Comparison of ENCODE assay signal across 8 cellular contexts in the genomic region with DNA sequence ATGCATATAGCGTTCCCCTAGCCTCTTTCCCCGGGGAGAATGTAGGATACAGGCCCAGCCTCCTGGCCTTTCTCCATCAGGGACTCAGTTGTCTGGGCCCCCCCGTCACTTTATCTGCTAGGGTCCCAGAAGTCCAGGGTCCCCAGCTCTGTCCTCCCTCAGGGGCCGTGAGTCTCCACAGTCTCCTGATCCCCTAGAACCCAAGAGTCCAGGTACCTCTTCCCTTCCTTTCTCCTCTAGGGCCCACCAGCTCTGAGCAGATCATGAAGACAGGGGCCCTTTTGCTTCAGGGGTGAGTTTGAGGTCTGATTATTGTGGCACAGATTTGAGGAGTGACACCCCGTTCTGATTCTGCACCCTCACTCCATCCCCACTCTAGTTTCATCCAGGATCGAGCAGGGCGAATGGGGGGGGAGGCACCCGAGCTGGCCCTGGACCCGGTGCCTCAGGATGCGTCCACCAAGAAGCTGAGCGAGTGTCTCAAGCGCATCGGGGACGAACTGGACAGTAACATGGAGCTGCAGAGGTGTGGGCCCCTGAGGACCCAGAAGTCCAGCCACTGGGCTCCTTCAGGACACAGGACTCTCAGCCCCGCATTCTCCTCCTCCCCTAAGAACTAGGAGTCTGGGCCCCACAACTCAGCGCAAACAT. TPM values are rescaled to one million over a fixed set of nuclear protein-coding genes. Genes with fewer than 3 reads are reported as not detected.
DNase-seq lines count a peak whose midpoint lies in the region; ATAC-seq and TF ChIP-seq lines count a peak whose summit lies in the region.

No MANE protein-coding gene starts in this region.

- peak overlapping the region; percentile 100 for H3K4me3 ChIP-seq in lower lobe of right lung

- peaks cover 21% of the 10 kb centered on the region for H3K4me1 ChIP-seq in lower lobe of right lung

- peak overlapping the region; percentile 93 to 97 for H3K4me3 Mint-ChIP-seq in activated T-cell treated with anti-CD3 and anti-CD28 coated beads, Interleukin-2, amount 50 U/mL, for 72 hours
- H3K4me3 Mint-ChIP-seq in type B pancreatic cell = peak overlapping the region; percentile 90

- peaks cover 54% of the 10 kb centered on the region for H3K4me1 Mint-ChIP-seq in activated T-cell treated with anti-CD3 and anti-CD28 coated beads, Interleukin-2, amount 50 U/mL, for 72 hours (ENCODE audit: low read depth)
- H3K4me1 Mint-ChIP-seq in type B pancreatic cell (ENCODE audit: unreplicated experiment) = peaks cover 16% of the 10 kb centered on the region

- peaks cover 9 to 28% of the 10 kb centered on the region in 2 donors for H3K36me3 Mint-ChIP-seq in activated T-cell treated with anti-CD3 and anti-CD28 coated beads, Interleukin-2, amount 50 U/mL, for 72 hours (ENCODE audit: insufficient read depth in 2 of 2)
- peaks cover 11% of the 10 kb centered on the region for H3K36me3 Mint-ChIP-seq in type B pancreatic cell

- TF ChIP-seq CTCF in lower lobe of right lung (IDR thresholded peaks at IDR 0.05) (no peak), type B pancreatic cell (conservative IDR thresholded peaks at IDR 0.05) (no peak)

- intact Hi-C loops in lower lobe of right lung (cut with DNase I) = no loop called here

- H3K27me3 ChIP-seq in lower lobe of right lung (ENCODE audit: low read depth) = no peaks in the 10 kb centered on the region

- peak overlapping the region; percentile 82 for H3K27ac Mint-ChIP-seq in activated T-cell treated with anti-CD3 and anti-CD28 coated beads, Interleukin-2, amount 50 U/mL, for 72 hours
- H3K27ac Mint-ChIP-seq in type B pancreatic cell = peak overlapping the region; percentile 62

- no peaks in the 10 kb centered on the region for H3K27me3 Mint-ChIP-seq in activated T-cell treated with anti-CD3 and anti-CD28 coated beads, Interleukin-2, amount 50 U/mL, for 72 hours (ENCODE audit: low read depth)
- no peaks in the 10 kb centered on the region for H3K27me3 Mint-ChIP-seq in type B pancreatic cell

- peaks cover 11% of the 10 kb centered on the region for H3K36me3 ChIP-seq in lower lobe of right lung

- no peaks in the 10 kb centered on the region for H3K9me3 Mint-ChIP-seq in activated T-cell treated with anti-CD3 and anti-CD28 coated beads, Interleukin-2, amount 50 U/mL, for 72 hours
- no peaks in the 10 kb centered on the region for H3K9me3 Mint-ChIP-seq in type B pancreatic cell

- no peaks in the 10 kb centered on the region for H3K9me3 ChIP-seq in lower lobe of right lung

- DNase-seq in activated T-cell treated with anti-CD3 and anti-CD28 coated beads, Interleukin-2, amount 50 U/mL, for 72 hours = no peak
- DNase-seq in activated T-cell treated with anti-CD3 and anti-CD28 coated beads for 4 hours (no peak), astrocyte of the hippocampus (ENCODE audit: low read depth, low spot score) (peak; percentile 10), lower lobe of right lung (no peak), type B pancreatic cell (ENCODE audit: extremely low spot score, unreplicated experiment) (no peak), iPS-NIHi11 (ENCODE audit: low spot score) (no peak)
- DNase-seq in activated CD4-positive, CD25-positive, alpha-beta regulatory T cell treated with anti-CD3 and anti-CD28 coated beads, Interleukin-2, amount 50 U/mL, for 72 hours = no peak
- no peak for DNase-seq in activated CD8-positive, alpha-beta memory T cell treated with anti-CD3 and anti-CD28 coated beads, Interleukin-2, amount 50 U/mL, for 4 hours

- peak overlapping the region; percentile 92 for H3K27ac ChIP-seq in lower lobe of right lung

- ATAC-seq in activated T-cell treated with anti-CD3 and anti-CD28 coated beads, Interleukin-2, amount 50 U/mL, for 72 hours (replicated peaks in 1 of 2) = no peak
- ATAC-seq in lower lobe of right lung = no peak

RNA-seq across cellular contexts. Expression of gene BAX, which starts 0.8 kb away (rescaled TPM):
- 100 to 1,000 TPM; 318 to 448 TPM for total RNA-seq in activated T-cell treated with anti-CD3 and anti-CD28 coated beads, Interleukin-2, amount 50 U/mL, for 72 hours
- total RNA-seq in lower lobe of right lung = 142 TPM
- total RNA-seq in type B pancreatic cell (ENCODE audit: low replicate concordance) = 161 and 201 TPM in 2 replicates

RNA-seq across cellular contexts. Expression of gene FTL, which starts 9.7 kb away (rescaled TPM):
- total RNA-seq in activated T-cell treated with anti-CD3 and anti-CD28 coated beads, Interleukin-2, amount 50 U/mL, for 72 hours = 100 to 1,000 TPM; 681 to 811 TPM
- total RNA-seq in lower lobe of right lung (9,799 TPM), type B pancreatic cell (ENCODE audit: low replicate concordance) (1,657 and 2,039 TPM in 2 replicates)

RNA-seq across cellular contexts. Expression of gene DHDH, which starts 21.9 kb away (rescaled TPM):
- total RNA-seq in activated T-cell treated with anti-CD3 and anti-CD28 coated beads, Interleukin-2, amount 50 U/mL, for 72 hours = 1 to 10 TPM; 3.2 to 3.6 TPM
- total RNA-seq in lower lobe of right lung (1.9 TPM), type B pancreatic cell (ENCODE audit: low replicate concordance) (1.4 and 3.4 TPM in 2 replicates)

RNA-seq across cellular contexts. Expression of gene GYS1, which starts 37.7 kb away (rescaled TPM):
- total RNA-seq in activated T-cell treated with anti-CD3 and anti-CD28 coated beads, Interleukin-2, amount 50 U/mL, for 72 hours = 10 to 100 TPM; 25.9 to 29.4 TPM
- total RNA-seq in lower lobe of right lung (24.8 TPM), type B pancreatic cell (ENCODE audit: low replicate concordance) (62.1 and 64.8 TPM in 2 replicates)

RNA-seq across cellular contexts. Expression of gene RUVBL2, which starts 38.3 kb away (rescaled TPM):
- 10 to 100 TPM; 83.4 to 92.5 TPM for total RNA-seq in activated T-cell treated with anti-CD3 and anti-CD28 coated beads, Interleukin-2, amount 50 U/mL, for 72 hours
- total RNA-seq in lower lobe of right lung (45.3 TPM), type B pancreatic cell (ENCODE audit: low replicate concordance) (72.6 and 99.5 TPM in 2 replicates)
